In genomic region chrX:19765628-19766027, GRCh38 we compare ENCODE assay signal across 27 cellular contexts.
DNase-seq lines count a peak whose midpoint lies in the region; ATAC-seq and TF ChIP-seq lines count a peak whose summit lies in the region.
"Had no signal": no experiment of that assay in that cellular context is flagged by ENCODE, and none has a peak within 500 bp of the region (broad histone marks: within the 10 kb centered on the region; RNA-seq: fewer than 3 reads in every experiment).

No MANE protein-coding gene starts in this region.

- TF ChIP-seq CTCF in Caco-2 (IDR thresholded peaks at IDR 0.05; ENCODE audit: insufficient read depth in 1 of 2, low read depth in 1 of 2, low read length in 1 of 2, severe bottlenecking in 1 of 2, unreplicated experiment in 1 of 2), result no peak

- ATAC-seq in natural killer cell treated with Interleukin-12 subunit alpha and Interleukin-12 subunit beta and Interleukin-15 and Interleukin-18, amount 100 ng/mL, for 72 hours, result no peak
- ATAC-seq in esophagus mucosa (no peak), HG02588 (IDR thresholded peaks at IDR 0.05; ENCODE audit: unreplicated experiment) (no peak)
- ATAC-seq: HCT116, Panc1 had no signal

- H3K4me3 Mint-ChIP-seq in activated T-cell treated with anti-CD3 and anti-CD28 coated beads, Interleukin-2, amount 50 U/mL, for 24 hours, result no peak overlapping the region
- H3K4me3 Mint-ChIP-seq in Caco-2 (ENCODE audit: unreplicated experiment), result no peak overlapping the region
- peak overlapping the region; percentile 13 for H3K4me3 Mint-ChIP-seq in activated naive CD8-positive, alpha-beta T cell
- H3K4me3 Mint-ChIP-seq in natural killer cell treated with Interleukin-12 subunit alpha and Interleukin-12 subunit beta and Interleukin-15 and Interleukin-18, amount 100 ng/mL, for 72 hours, result no peak overlapping the region
- H3K4me3 Mint-ChIP-seq: nephron progenitor cell had no signal

- H3K9me3 ChIP-seq in Caco-2, result no peaks in the 10 kb centered on the region
- H3K9me3 ChIP-seq: MG63, ovary had no signal

- H3K27me3 Mint-ChIP-seq in activated T-cell treated with anti-CD3 and anti-CD28 coated beads, Interleukin-2, amount 50 U/mL, for 24 hours, result peaks cover 5% of the 10 kb centered on the region
- no peaks in the 10 kb centered on the region for H3K27me3 Mint-ChIP-seq in Caco-2 (ENCODE audit: insufficient read depth, unreplicated experiment)
- H3K27me3 Mint-ChIP-seq in activated naive CD8-positive, alpha-beta T cell, result no peaks in the 10 kb centered on the region
- H3K27me3 Mint-ChIP-seq in natural killer cell treated with Interleukin-12 subunit alpha and Interleukin-12 subunit beta and Interleukin-15 and Interleukin-18, amount 100 ng/mL, for 72 hours, result peaks cover 0 to 3% of the 10 kb centered on the region in 2 donors

- peaks cover 79% of the 10 kb centered on the region for H3K4me1 Mint-ChIP-seq in activated T-cell treated with anti-CD3 and anti-CD28 coated beads, Interleukin-2, amount 50 U/mL, for 24 hours (ENCODE audit: low read depth)
- peaks cover 36% of the 10 kb centered on the region for H3K4me1 Mint-ChIP-seq in Caco-2 (ENCODE audit: low read depth, unreplicated experiment)
- H3K4me1 Mint-ChIP-seq in activated naive CD8-positive, alpha-beta T cell (ENCODE audit: low read depth), result peaks cover 76% of the 10 kb centered on the region
- H3K4me1 Mint-ChIP-seq in natural killer cell treated with Interleukin-12 subunit alpha and Interleukin-12 subunit beta and Interleukin-15 and Interleukin-18, amount 100 ng/mL, for 72 hours (ENCODE audit: low read depth in 2 of 2), result peaks cover 31 to 56% of the 10 kb centered on the region in 2 donors

- no peaks in the 10 kb centered on the region for H3K9me3 Mint-ChIP-seq in activated T-cell treated with anti-CD3 and anti-CD28 coated beads, Interleukin-2, amount 50 U/mL, for 24 hours
- H3K9me3 Mint-ChIP-seq in Caco-2 (ENCODE audit: unreplicated experiment), result no peaks in the 10 kb centered on the region
- no peaks in the 10 kb centered on the region for H3K9me3 Mint-ChIP-seq in activated naive CD8-positive, alpha-beta T cell (ENCODE audit: low read depth)
- H3K9me3 Mint-ChIP-seq in natural killer cell treated with Interleukin-12 subunit alpha and Interleukin-12 subunit beta and Interleukin-15 and Interleukin-18, amount 100 ng/mL, for 72 hours, result no peaks in the 10 kb centered on the region

- DNase-seq in activated T-cell treated with anti-CD3 and anti-CD28 coated beads, Interleukin-2, amount 50 U/mL, for 24 hours, result no peak
- DNase-seq in activated T-cell treated with anti-CD3 and anti-CD28 coated beads for 4 hours (no peak), Caco-2 (no peak), mucosa of gallbladder (ENCODE audit: low spot score) (no peak)
- DNase-seq in natural killer cell treated with Interleukin-12 subunit alpha and Interleukin-12 subunit beta and Interleukin-15 and Interleukin-18, amount 100 ng/mL, for 72 hours (ENCODE audit: low spot score), result no peak
- DNase-seq: activated effector memory CD4-positive, alpha-beta T cell treated with Interleukin-2 at 50 U/mL for 16 hours; amygdala; Calu3; DND-41; effector CD8-positive, alpha-beta T cell; erythroblast; KBM-7; MG63; midbrain; NCI-H2081 treated with DMSO at 0.1 percent for 48 hours; NCI-H226; NCI-H69; nephron progenitor cell; ovary; SIG-M5; stimulated activated CD4-positive, alpha-beta T cell treated with anti-CD3 and anti-CD28 coated beads, Interleukin-2, amount 100 ng/mL, for 24 hours had no signal

- H3K27me3 ChIP-seq in Caco-2 (replicated peaks; ENCODE audit: control insufficient read depth, insufficient read depth, low read length), result no peaks in the 10 kb centered on the region
- H3K27me3 ChIP-seq: MG63, ovary had no signal

- no TSS peak for BruUV-seq in Caco-2 (replicated peaks; lab: Mats Ljungman, UMichigan)

- intact Hi-C loops in Caco-2 (cut with micrococcal nuclease; ENCODE audit: unreplicated experiment), result no loop called here

- peaks cover 27% of the 10 kb centered on the region for H3K4me1 ChIP-seq in Caco-2

- peaks cover 13% of the 10 kb centered on the region for H3K36me3 Mint-ChIP-seq in activated T-cell treated with anti-CD3 and anti-CD28 coated beads, Interleukin-2, amount 50 U/mL, for 24 hours (ENCODE audit: low read depth)
- no peaks in the 10 kb centered on the region for H3K36me3 Mint-ChIP-seq in Caco-2 (ENCODE audit: insufficient read depth, unreplicated experiment)
- H3K36me3 Mint-ChIP-seq in activated naive CD8-positive, alpha-beta T cell, result peaks cover 4% of the 10 kb centered on the region
- no peaks in the 10 kb centered on the region for H3K36me3 Mint-ChIP-seq in natural killer cell treated with Interleukin-12 subunit alpha and Interleukin-12 subunit beta and Interleukin-15 and Interleukin-18, amount 100 ng/mL, for 72 hours

- CTCF ChIA-PET in Caco-2 (lab: Charles Lee), result no interaction called here

- H3K36me3 ChIP-seq in Caco-2 (ENCODE audit: control insufficient read depth, insufficient read depth, low read length), result no peaks in the 10 kb centered on the region
- H3K36me3 ChIP-seq: MG63, ovary had no signal

- H3K27ac Mint-ChIP-seq in activated T-cell treated with anti-CD3 and anti-CD28 coated beads, Interleukin-2, amount 50 U/mL, for 24 hours, result peak overlapping the region; percentile 89
- peak overlapping the region; percentile 31 for H3K27ac Mint-ChIP-seq in Caco-2 (ENCODE audit: unreplicated experiment)
- H3K27ac Mint-ChIP-seq in activated naive CD8-positive, alpha-beta T cell, result peak overlapping the region; percentile 84
- peak overlapping the region; percentile 66 to 72 for H3K27ac Mint-ChIP-seq in natural killer cell treated with Interleukin-12 subunit alpha and Interleukin-12 subunit beta and Interleukin-15 and Interleukin-18, amount 100 ng/mL, for 72 hours
- H3K27ac Mint-ChIP-seq: nephron progenitor cell had no signal

- H3K4me3 ChIP-seq in Caco-2 (ENCODE audit: low read depth, low read length), result no peak overlapping the region
- H3K4me3 ChIP-seq: MG63, ovary, smooth muscle cell had no signal

- POLR2A ChIA-PET in Caco-2 (lab: Charles Lee), result no interaction called here

Comparison
In these comparisons a context has a peak if more than half of its experiments do, and no peak if none do; other contexts are left out.
1. H3K27ac Mint-ChIP-seq: peak in every context shown above with its lines; median percentile 89 in activated T-cell treated with anti-CD3 and anti-CD28 coated beads, Interleukin-2, amount 50 U/mL, for 24 hours; 84 in activated naive CD8-positive, alpha-beta T cell; 69 in natural killer cell treated with Interleukin-12 subunit alpha and Interleukin-12 subunit beta and Interleukin-15 and Interleukin-18, amount 100 ng/mL, for 72 hours; 31 in Caco-2.